In genomic region chrX:103253608-103254007, GRCh38 we compare ENCODE assay signal across 9 cellular contexts. TPM values are rescaled to one million over a fixed set of nuclear protein-coding genes. Genes with fewer than 3 reads are reported as not detected.
A peak's percentile ranks its signal among the peaks of the same experiment; 100 is the strongest.
DNase-seq lines count a peak whose midpoint lies in the region; ATAC-seq lines count a peak whose summit lies in the region.
"Had no signal": no experiment of that assay in that cellular context is flagged by ENCODE, and none has a peak within 500 bp of the region (broad histone marks: within the 10 kb centered on the region; RNA-seq: fewer than 3 reads in every experiment).

No MANE protein-coding gene starts in this region.

- peak overlapping the region; percentile 93 for H3K4me3 ChIP-seq in HUES48 (ENCODE audit: low read depth, low read length)
- H3K4me3 ChIP-seq in iPS-15b (ENCODE audit: low read depth, low read length), result peak overlapping the region; percentile 99

- H3K9me3 ChIP-seq in HUES48 (ENCODE audit: control insufficient read depth, insufficient read depth, low read length) (no peaks in the 10 kb centered on the region), iPS-15b (ENCODE audit: control insufficient read depth, insufficient read depth, low read length) (no peaks in the 10 kb centered on the region)

- H3K9me3 Mint-ChIP-seq in activated naive CD8-positive, alpha-beta T cell treated with anti-CD3 and anti-CD28 coated beads, Interleukin-2, amount 50 U/mL, for 24 hours, result no peaks in the 10 kb centered on the region
- no peaks in the 10 kb centered on the region for H3K9me3 Mint-ChIP-seq in stimulated activated naive B cell treated with anti-CD40 and anti-IgM and Interleukin-4, amounts not matched to agents 10 μg/mL and 1 μg/mL and 100 μg/mL, for 72 hours

- DNase-seq in activated naive CD8-positive, alpha-beta T cell treated with anti-CD3 and anti-CD28 coated beads, Interleukin-2, amount 50 U/mL, for 24 hours, result no peak
- DNase-seq in stimulated activated naive B cell treated with anti-CD40 and anti-IgM and Interleukin-4, amounts not matched to agents 10 μg/mL and 1 μg/mL and 100 μg/mL, for 72 hours, result no peak
- DNase-seq in DMS79 treated with DMSO at 0.1 percent for 48 hours (lab: John Stamatoyannopoulos, UW) (no peak), NCI-H2081 treated with DMSO at 0.1 percent for 48 hours (lab: John Stamatoyannopoulos, UW) (no peak), posterior vena cava (ENCODE audit: low spot score) (no peak)
- no peak for DNase-seq in activated CD8-positive, alpha-beta memory T cell treated with anti-CD3 and anti-CD28 coated beads for 24 hours

- peak overlapping the region; percentile 97 for H3K27ac ChIP-seq in HUES48 (ENCODE audit: low read depth, low read length)

- peak overlapping the region; percentile 93 for H3K27ac Mint-ChIP-seq in activated naive CD8-positive, alpha-beta T cell treated with anti-CD3 and anti-CD28 coated beads, Interleukin-2, amount 50 U/mL, for 24 hours
- H3K27ac Mint-ChIP-seq in stimulated activated naive B cell treated with anti-CD40 and anti-IgM and Interleukin-4, amounts not matched to agents 10 μg/mL and 1 μg/mL and 100 μg/mL, for 72 hours, result no peak overlapping the region

- H3K4me1 Mint-ChIP-seq in activated naive CD8-positive, alpha-beta T cell treated with anti-CD3 and anti-CD28 coated beads, Interleukin-2, amount 50 U/mL, for 24 hours, result peaks cover 17% of the 10 kb centered on the region
- H3K4me1 Mint-ChIP-seq in stimulated activated naive B cell treated with anti-CD40 and anti-IgM and Interleukin-4, amounts not matched to agents 10 μg/mL and 1 μg/mL and 100 μg/mL, for 72 hours, result peaks cover 6 to 9% of the 10 kb centered on the region in 2 donors

- ATAC-seq in activated naive CD8-positive, alpha-beta T cell treated with anti-CD3 and anti-CD28 coated beads, Interleukin-2, amount 50 U/mL, for 24 hours, result no peak
- no peak for ATAC-seq in stimulated activated naive B cell treated with anti-CD40 and anti-IgM and Interleukin-4, amounts not matched to agents 10 μg/mL and 1 μg/mL and 100 μg/mL, for 72 hours (replicated peaks)

- no peaks in the 10 kb centered on the region for H3K27me3 Mint-ChIP-seq in activated naive CD8-positive, alpha-beta T cell treated with anti-CD3 and anti-CD28 coated beads, Interleukin-2, amount 50 U/mL, for 24 hours
- no peaks in the 10 kb centered on the region for H3K27me3 Mint-ChIP-seq in stimulated activated naive B cell treated with anti-CD40 and anti-IgM and Interleukin-4, amounts not matched to agents 10 μg/mL and 1 μg/mL and 100 μg/mL, for 72 hours

- H3K36me3 ChIP-seq in HUES48 (ENCODE audit: control insufficient read depth, insufficient read depth, low read length) (peaks cover 18% of the 10 kb centered on the region), iPS-15b (ENCODE audit: control insufficient read depth, insufficient read depth, low read length) (no peaks in the 10 kb centered on the region)

- peak overlapping the region; percentile 95 for H3K4me3 Mint-ChIP-seq in activated naive CD8-positive, alpha-beta T cell treated with anti-CD3 and anti-CD28 coated beads, Interleukin-2, amount 50 U/mL, for 24 hours
- H3K4me3 Mint-ChIP-seq in stimulated activated naive B cell treated with anti-CD40 and anti-IgM and Interleukin-4, amounts not matched to agents 10 μg/mL and 1 μg/mL and 100 μg/mL, for 72 hours, result peak overlapping the region; percentile 47 to 96

- peak overlapping the region; percentile 94 for H3K9ac ChIP-seq in HUES48 (ENCODE audit: low read depth, low read length)
- peak overlapping the region; percentile 96 for H3K9ac ChIP-seq in iPS-15b (ENCODE audit: low read depth, low read length)

- H3K36me3 Mint-ChIP-seq in activated naive CD8-positive, alpha-beta T cell treated with anti-CD3 and anti-CD28 coated beads, Interleukin-2, amount 50 U/mL, for 24 hours (ENCODE audit: low read depth), result peaks cover 9% of the 10 kb centered on the region
- peaks cover 2 to 11% of the 10 kb centered on the region in 2 donors for H3K36me3 Mint-ChIP-seq in stimulated activated naive B cell treated with anti-CD40 and anti-IgM and Interleukin-4, amounts not matched to agents 10 μg/mL and 1 μg/mL and 100 μg/mL, for 72 hours

- H3K27me3 ChIP-seq in HUES48 (ENCODE audit: control insufficient read depth, insufficient read depth, low read length) (0 out of 2 replicates have a peak, but pooled peaks cover 4% of the 10 kb centered on the region), iPS-15b (ENCODE audit: control insufficient read depth, insufficient read depth, low read length) (no peaks in the 10 kb centered on the region)

- intact Hi-C loops in posterior vena cava (cut with DNase I), result loop anchor here in 1 of 2 donors (5.0 kb wide), 1 partner anchor 36 kb away; the partner anchor contains the start of gene BEX4

- H3K4me1 ChIP-seq in HUES48 (ENCODE audit: control insufficient read depth, insufficient read depth, low read length) (peaks cover 14% of the 10 kb centered on the region), iPS-15b (ENCODE audit: control insufficient read depth, insufficient read depth, low read length) (peaks cover 6% of the 10 kb centered on the region)

RNA-seq across cellular contexts. Expression of gene TCEAL8, which starts 1.3 kb away (rescaled TPM):
- total RNA-seq in posterior vena cava, result 10 to 100 TPM; 41.1 to 51.6 TPM

RNA-seq across cellular contexts. Expression of gene TCEAL5, which starts 22.9 kb away (rescaled TPM):
- total RNA-seq in posterior vena cava, result under 1 TPM; 0.33 to 0.46 TPM
- total RNA-seq: T-helper 1 cell treated with Interleukin-12 subunit alpha and Interleukin-12 subunit beta and Interleukin-4 antibody, amounts not matched to agents 30 ng/mL and 1 ng/mL, for 36 hours had no signal

RNA-seq across cellular contexts. Expression of gene BEX4, which starts 38.7 kb away (rescaled TPM):
- total RNA-seq in posterior vena cava, result 10 to 100 TPM; 22.2 to 22.9 TPM

RNA-seq across cellular contexts. Expression of gene BEX2, which starts 57.2 kb away (rescaled TPM):
- under 1 TPM in 1 of 2 donors, not detected in 1; 0.57 TPM for total RNA-seq in posterior vena cava
